Comparison of ENCODE assay signal across 14 cellular contexts in the genomic region with DNA sequence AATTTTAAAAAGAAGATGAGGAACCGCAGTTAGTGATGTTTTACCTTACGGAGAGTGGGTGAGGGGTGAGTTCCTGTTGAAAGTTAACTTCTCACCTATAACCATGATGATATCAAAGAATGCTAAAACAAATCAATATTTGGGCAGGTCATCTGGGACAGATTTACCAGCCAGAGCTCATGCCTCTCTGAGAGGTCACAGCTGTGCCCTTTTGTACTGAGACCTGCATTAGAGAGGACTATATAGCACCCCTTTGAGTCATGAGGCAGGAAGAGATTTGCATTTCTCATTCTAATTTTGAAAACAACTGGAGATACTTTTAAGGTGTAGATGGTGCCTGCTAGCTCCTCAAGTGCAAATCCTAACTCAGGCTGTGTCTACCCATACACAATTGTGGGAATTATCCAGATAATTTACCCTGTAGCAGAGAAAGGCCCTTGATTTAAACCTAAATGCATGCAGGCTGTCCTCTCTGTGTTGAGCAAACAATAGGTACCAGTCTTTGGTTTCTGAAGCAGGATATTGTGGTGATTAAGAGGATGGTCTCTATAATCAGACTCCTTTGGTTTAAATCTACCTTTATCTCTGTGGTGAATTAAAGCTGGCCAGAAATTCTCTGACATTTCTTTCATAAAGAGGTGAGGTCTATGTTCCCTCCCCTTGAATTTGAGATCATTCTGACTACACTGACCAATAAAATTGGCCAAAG. TPM values are rescaled to one million over a fixed set of nuclear protein-coding genes. Genes with fewer than 3 reads are reported as not detected.
DNase-seq lines count a peak whose midpoint lies in the region; ATAC-seq and TF ChIP-seq lines count a peak whose summit lies in the region.
"Had no signal": no experiment of that assay in that cellular context is flagged by ENCODE, and none has a peak within 500 bp of the region (broad histone marks: within the 10 kb centered on the region; RNA-seq: fewer than 3 reads in every experiment).

No MANE protein-coding gene starts in this region.

- peak; percentile 87 for ATAC-seq in GM18519 (IDR thresholded peaks at IDR 0.05; ENCODE audit: low FRiP score, unreplicated experiment)
- ATAC-seq in GM21576 (IDR thresholded peaks at IDR 0.05; ENCODE audit: unreplicated experiment): peak; percentile 97
- peak; percentile 96 for ATAC-seq in HG03196 (IDR thresholded peaks at IDR 0.05; ENCODE audit: unreplicated experiment)
- ATAC-seq in foreskin keratinocyte: no peak
- ATAC-seq: sciatic nerve; stimulated activated naive CD8-positive, alpha-beta T cell treated with anti-CD3 and anti-CD28 coated beads, Interleukin-15, Interleukin-2, amounts not matched to agents 100 U/mL and 50 U/mL, for 24 hours; T-cell had no signal

- peaks cover 23% of the 10 kb centered on the region for H3K4me1 ChIP-seq in foreskin keratinocyte

- no peak overlapping the region for H3K27ac ChIP-seq in foreskin keratinocyte

- TF ChIP-seq CTCF in fibroblast of villous mesenchyme (IDR thresholded peaks at IDR 0.05; ENCODE audit: insufficient read depth, low read depth, low read length) (no peak), foreskin keratinocyte (conservative IDR thresholded peaks at IDR 0.05) (no peak)

- no peak overlapping the region for H3K4me3 ChIP-seq in fibroblast of villous mesenchyme (ENCODE audit: low read depth, low read length)

- no peaks in the 10 kb centered on the region for H3K27me3 ChIP-seq in foreskin keratinocyte

- DNase-seq in fibroblast of villous mesenchyme (ENCODE audit: low read depth): peak; percentile 40
- DNase-seq in T-helper 9 cell: no peak
- DNase-seq in effector CD8-positive, alpha-beta T cell (lab: John Stamatoyannopoulos, UW): no peak
- no peak for DNase-seq in foreskin keratinocyte
- DNase-seq in NCI-H1417 treated with DMSO at 0.1 percent for 48 hours (lab: John Stamatoyannopoulos, UW): no peak
- DNase-seq: activated T-cell treated with anti-CD3 and anti-CD28 coated beads for 4 hours; NCI-H1694 treated with DMSO at 0.1 percent for 48 hours; stimulated activated naive CD8-positive, alpha-beta T cell treated with anti-CD3 and anti-CD28 coated beads, Interleukin-15, Interleukin-2, amounts not matched to agents 100 U/mL and 50 U/mL, for 24 hours; T-cell had no signal

RNA-seq across cellular contexts. Expression of a gene that starts 5.8 kb away (rescaled TPM):
- total RNA-seq in fibroblast of villous mesenchyme (under 0.01 TPM in 1 of 2 replicates, not detected in the other), foreskin keratinocyte (not detected in 2 replicates)
- not detected in 2 replicates for polyA plus RNA-seq in foreskin keratinocyte
- total RNA-seq: sciatic nerve had no signal
- polyA plus RNA-seq: keratinocyte had no signal
